Comparison of ENCODE assay signal across 26 cellular contexts in genomic region chr22:32248276-32248675, GRCh38. TPM values are rescaled to one million over a fixed set of nuclear protein-coding genes. Genes with fewer than 3 reads are reported as not detected.
A peak's percentile ranks its signal among the peaks of the same experiment; 100 is the strongest.
DNase-seq lines count a peak whose midpoint lies in the region; TF ChIP-seq lines count a peak whose summit lies in the region.
"Had no signal": no experiment of that assay in that cellular context is flagged by ENCODE, and none has a peak within 500 bp of the region (broad histone marks: within the 10 kb centered on the region; RNA-seq: fewer than 3 reads in every experiment).

No MANE protein-coding gene starts in this region.

- peak overlapping the region; percentile 89 for H3K27ac Mint-ChIP-seq in endothelial cell (ENCODE audit: unreplicated experiment)
- no peak overlapping the region for H3K27ac Mint-ChIP-seq in activated T-helper 1 cell treated with anti-CD3 and anti-CD28 coated beads, Interleukin-12 subunit alpha, Interleukin-12 subunit beta, Interleukin-2, Interleukin-4 antibody, amounts not matched to agents 30 ng/mL and 10 ng/mL and 1 ng/mL, durations not matched to agents 14 hours and 24 hours and 36 hours
- H3K27ac Mint-ChIP-seq: CD4-positive, alpha-beta memory T cell; CD4-positive, CD25-positive, alpha-beta regulatory T cell had no signal

- DNase-seq in dermis microvascular lymphatic vessel endothelial cell (ENCODE audit: low read depth in 2 of 2): peak; percentile 67 to 90
- no peak for DNase-seq in endothelial cell (ENCODE audit: low spot score)
- peak; percentile 54 to 87 for DNase-seq in lung microvascular endothelial cell (ENCODE audit: low read depth in 2 of 2)
- DNase-seq in activated T-cell treated with anti-CD3 and anti-CD28 coated beads for 4 hours: no peak
- no peak for DNase-seq in NCI-H1092 (lab: John Stamatoyannopoulos, UW)
- no peak for DNase-seq in activated T-helper 1 cell treated with anti-CD3 and anti-CD28 coated beads, Interleukin-12 subunit alpha, Interleukin-12 subunit beta, Interleukin-2, Interleukin-4 antibody, amounts not matched to agents 30 ng/mL and 10 ng/mL and 1 ng/mL, durations not matched to agents 14 hours and 24 hours and 36 hours (ENCODE audit: low spot score)
- DNase-seq: 8988T; ACHN; BE2C; C1 segment of cervical spinal cord; CD4-positive, alpha-beta memory T cell; CD4-positive, CD25-positive, alpha-beta regulatory T cell; CD8-positive, alpha-beta memory T cell; COR-L47; DMS 273 treated with DMSO at 0.1 percent for 48 hours; DMS153; DMS53; DMS79; DND-41; EL; GDM1 had no signal

- no peaks in the 10 kb centered on the region for H3K9me3 Mint-ChIP-seq in endothelial cell (ENCODE audit: unreplicated experiment)
- H3K9me3 Mint-ChIP-seq in activated T-helper 1 cell treated with anti-CD3 and anti-CD28 coated beads, Interleukin-12 subunit alpha, Interleukin-12 subunit beta, Interleukin-2, Interleukin-4 antibody, amounts not matched to agents 30 ng/mL and 10 ng/mL and 1 ng/mL, durations not matched to agents 14 hours and 24 hours and 36 hours: no peaks in the 10 kb centered on the region
- H3K9me3 Mint-ChIP-seq: CD8-positive, alpha-beta memory T cell had no signal

- peaks cover 37% of the 10 kb centered on the region for H3K4me1 Mint-ChIP-seq in endothelial cell (ENCODE audit: unreplicated experiment)
- no peaks in the 10 kb centered on the region for H3K4me1 Mint-ChIP-seq in activated T-helper 1 cell treated with anti-CD3 and anti-CD28 coated beads, Interleukin-12 subunit alpha, Interleukin-12 subunit beta, Interleukin-2, Interleukin-4 antibody, amounts not matched to agents 30 ng/mL and 10 ng/mL and 1 ng/mL, durations not matched to agents 14 hours and 24 hours and 36 hours (ENCODE audit: low read depth)
- H3K4me1 Mint-ChIP-seq: CD14-positive monocyte; CD4-positive, alpha-beta memory T cell; CD4-positive, CD25-positive, alpha-beta regulatory T cell; CD8-positive, alpha-beta memory T cell had no signal

- H3K36me3 Mint-ChIP-seq in endothelial cell (ENCODE audit: low read depth, unreplicated experiment): peaks cover 21% of the 10 kb centered on the region
- H3K36me3 Mint-ChIP-seq in activated T-helper 1 cell treated with anti-CD3 and anti-CD28 coated beads, Interleukin-12 subunit alpha, Interleukin-12 subunit beta, Interleukin-2, Interleukin-4 antibody, amounts not matched to agents 30 ng/mL and 10 ng/mL and 1 ng/mL, durations not matched to agents 14 hours and 24 hours and 36 hours (ENCODE audit: low read depth): no peaks in the 10 kb centered on the region
- H3K36me3 Mint-ChIP-seq: CD14-positive monocyte had no signal

- no peak overlapping the region for H3K4me3 Mint-ChIP-seq in endothelial cell (ENCODE audit: unreplicated experiment)
- no peak overlapping the region for H3K4me3 Mint-ChIP-seq in activated T-helper 1 cell treated with anti-CD3 and anti-CD28 coated beads, Interleukin-12 subunit alpha, Interleukin-12 subunit beta, Interleukin-2, Interleukin-4 antibody, amounts not matched to agents 30 ng/mL and 10 ng/mL and 1 ng/mL, durations not matched to agents 14 hours and 24 hours and 36 hours
- H3K4me3 Mint-ChIP-seq: CD14-positive monocyte; CD4-positive, alpha-beta memory T cell; CD4-positive, CD25-positive, alpha-beta regulatory T cell; CD8-positive, alpha-beta memory T cell had no signal

- intact Hi-C loops in activated T-helper 1 cell treated with anti-CD3 and anti-CD28 coated beads, Interleukin-12 subunit alpha, Interleukin-12 subunit beta, Interleukin-2, Interleukin-4 antibody, amounts not matched to agents 30 ng/mL and 10 ng/mL and 1 ng/mL, durations not matched to agents 14 hours and 24 hours and 36 hours (cut with micrococcal nuclease): no loop called here

- peaks cover 5% of the 10 kb centered on the region for H3K27me3 Mint-ChIP-seq in endothelial cell (ENCODE audit: unreplicated experiment)
- H3K27me3 Mint-ChIP-seq in activated T-helper 1 cell treated with anti-CD3 and anti-CD28 coated beads, Interleukin-12 subunit alpha, Interleukin-12 subunit beta, Interleukin-2, Interleukin-4 antibody, amounts not matched to agents 30 ng/mL and 10 ng/mL and 1 ng/mL, durations not matched to agents 14 hours and 24 hours and 36 hours (ENCODE audit: insufficient read depth): peaks cover 2% of the 10 kb centered on the region

- TF ChIP-seq CTCF in endothelial cell (IDR thresholded peaks at IDR 0.05; ENCODE audit: unreplicated experiment): no peak

RNA-seq across cellular contexts. Expression of gene SLC5A4, which starts 6.9 kb away (rescaled TPM):
- total RNA-seq in dermis microvascular lymphatic vessel endothelial cell (3.0 and 4.6 TPM in 2 replicates), endothelial cell (ENCODE audit: unreplicated experiment) (not detected), lung microvascular endothelial cell (0.79 and 1.3 TPM in 2 replicates)
- not detected in 2 replicates for total RNA-seq in activated T-helper 1 cell treated with anti-CD3 and anti-CD28 coated beads, Interleukin-12 subunit alpha, Interleukin-12 subunit beta, Interleukin-2, Interleukin-4 antibody, amounts not matched to agents 30 ng/mL and 10 ng/mL and 1 ng/mL, durations not matched to agents 14 hours and 24 hours and 36 hours
- total RNA-seq: CD4-positive, alpha-beta memory T cell; CD4-positive, CD25-positive, alpha-beta regulatory T cell; CD8-positive, alpha-beta memory T cell; Daoy; G401; GM12878 had no signal

RNA-seq across cellular contexts. Expression of gene RFPL2, which starts 43.4 kb away (rescaled TPM):
- total RNA-seq in dermis microvascular lymphatic vessel endothelial cell (0.13 TPM in 1 of 2 replicates, not detected in the other), endothelial cell (ENCODE audit: unreplicated experiment) (11.8 TPM), lung microvascular endothelial cell (not detected in 2 replicates)
- total RNA-seq in activated T-helper 1 cell treated with anti-CD3 and anti-CD28 coated beads, Interleukin-12 subunit alpha, Interleukin-12 subunit beta, Interleukin-2, Interleukin-4 antibody, amounts not matched to agents 30 ng/mL and 10 ng/mL and 1 ng/mL, durations not matched to agents 14 hours and 24 hours and 36 hours: 0.26 and 0.42 TPM in 2 replicates
- total RNA-seq: A673; CD8-positive, alpha-beta memory T cell; Daoy; GM12878 had no signal

Comparison
In these comparisons a context has a peak if more than half of its experiments do, and no peak if none do; other contexts are left out.
1. DNase-seq: peak in dermis microvascular lymphatic vessel endothelial cell (2 of 2) and lung microvascular endothelial cell (2 of 2); none in endothelial cell (single experiment), activated T-cell treated with anti-CD3 and anti-CD28 coated beads for 4 hours (single experiment), NCI-H1092 (single experiment) and activated T-helper 1 cell treated with anti-CD3 and anti-CD28 coated beads, Interleukin-12 subunit alpha, Interleukin-12 subunit beta, Interleukin-2, Interleukin-4 antibody, amounts not matched to agents 30 ng/mL and 10 ng/mL and 1 ng/mL, durations not matched to agents 14 hours and 24 hours and 36 hours (single experiment).